Comparison of ENCODE assay signal across 16 cellular contexts in genomic region chr2:127485694-127486071, GRCh38. TPM values are rescaled to one million over a fixed set of nuclear protein-coding genes. Genes with fewer than 3 reads are reported as not detected.
A peak's percentile ranks its signal among the peaks of the same experiment; 100 is the strongest.
DNase-seq lines count a peak whose midpoint lies in the region; ATAC-seq and TF ChIP-seq lines count a peak whose summit lies in the region.
"Had no signal": no experiment of that assay in that cellular context is flagged by ENCODE, and none has a peak within 500 bp of the region (broad histone marks: within the 10 kb centered on the region; RNA-seq: fewer than 3 reads in every experiment).

No MANE protein-coding gene starts in this region.

- H3K9me3 ChIP-seq in BLaER1 (no peaks in the 10 kb centered on the region), lower lobe of right lung (no peaks in the 10 kb centered on the region), gastrocnemius medialis (no peaks in the 10 kb centered on the region)
- H3K9me3 ChIP-seq in CD4-positive, alpha-beta memory T cell (ENCODE audit: control insufficient read depth in 1 of 2, low read length in 2 of 2) = no peaks in the 10 kb centered on the region
- H3K9me3 ChIP-seq: SJSA1 had no signal

- H4K20me1 ChIP-seq in BLaER1 = peaks cover 56% of the 10 kb centered on the region

- intact Hi-C loops in CD4-positive, alpha-beta memory T cell (cut with micrococcal nuclease) = no loop called here
- intact Hi-C loops in activated B cell treated with CpG ODN at 0.5 μM for 24 hours (cut with micrococcal nuclease) = no loop called here
- intact Hi-C loops in lower lobe of right lung (cut with DNase I) = loop anchor here (10.0 kb wide), 1 partner anchor 161 kb away; no protein-coding TSS in a partner anchor
- intact Hi-C loops in gastrocnemius medialis (cut with DNase I; ENCODE audit: low total_unique reads) = no loop called here

- H3K4me1 Mint-ChIP-seq in CD4-positive, alpha-beta memory T cell = peaks cover 18 to 37% (median 30%) of the 10 kb centered on the region in 4 donors
- H3K4me1 Mint-ChIP-seq in activated B cell treated with CpG ODN at 0.5 μM for 24 hours = peaks cover 22% of the 10 kb centered on the region

- CTCF ChIA-PET in CD4-positive, alpha-beta memory T cell (lab: Charles Lee; ENCODE audit: partially characterized antibody) = no interaction called here
- CTCF ChIA-PET in activated B cell treated with CpG ODN at 0.5 μM for 24 hours (lab: Charles Lee) = no interaction called here

- H3K9ac ChIP-seq in BLaER1 = no peak overlapping the region

- no peak for TF ChIP-seq CTCF in activated B cell treated with CpG ODN at 0.5 μM for 24 hours (IDR thresholded peaks at IDR 0.05)
- no peak for TF ChIP-seq CTCF in lower lobe of right lung (IDR thresholded peaks at IDR 0.05)
- TF ChIP-seq CTCF in coronary artery (IDR thresholded peaks at IDR 0.05) = no peak
- no peak for TF ChIP-seq CTCF in gastrocnemius medialis (IDR thresholded peaks at IDR 0.05 in 4 of 5, conservative IDR thresholded peaks at IDR 0.05 in 1 of 5)

- H3K9me3 Mint-ChIP-seq in CD4-positive, alpha-beta memory T cell = no peaks in the 10 kb centered on the region
- no peaks in the 10 kb centered on the region for H3K9me3 Mint-ChIP-seq in activated B cell treated with CpG ODN at 0.5 μM for 24 hours

- peaks cover 58 to 84% of the 10 kb centered on the region in 2 donors for H3K36me3 Mint-ChIP-seq in CD4-positive, alpha-beta memory T cell
- peaks cover 90% of the 10 kb centered on the region for H3K36me3 Mint-ChIP-seq in activated B cell treated with CpG ODN at 0.5 μM for 24 hours (ENCODE audit: low read depth)

- peak overlapping the region; percentile 55 to 87 (median 73) for H3K27ac Mint-ChIP-seq in CD4-positive, alpha-beta memory T cell
- peak overlapping the region; percentile 53 for H3K27ac Mint-ChIP-seq in activated B cell treated with CpG ODN at 0.5 μM for 24 hours

- H3K27me3 ChIP-seq in BLaER1 = no peaks in the 10 kb centered on the region
- no peaks in the 10 kb centered on the region for H3K27me3 ChIP-seq in CD4-positive, alpha-beta memory T cell (ENCODE audit: insufficient read depth, low read length)
- H3K27me3 ChIP-seq in lower lobe of right lung (ENCODE audit: low read depth) = no peaks in the 10 kb centered on the region
- no peaks in the 10 kb centered on the region for H3K27me3 ChIP-seq in gastrocnemius medialis
- H3K27me3 ChIP-seq: SJSA1 had no signal

- DNase-seq in CD4-positive, alpha-beta memory T cell = no peak
- no peak for DNase-seq in activated B cell treated with CpG ODN at 0.5 μM for 24 hours
- no peak for DNase-seq in lower lobe of right lung
- DNase-seq in coronary artery (ENCODE audit: low spot score) = no peak
- DNase-seq in gastrocnemius medialis = no peak
- DNase-seq in NCI-H2029 (lab: John Stamatoyannopoulos, UW) = no peak
- DNase-seq: amniotic stem cell, C1 segment of cervical spinal cord, foreskin fibroblast, left ventricle myocardium superior, NCI-H2029 treated with DMSO at 0.1 percent for 48 hours, NCI-H524 treated with DMSO at 0.1 percent for 48 hours had no signal

- POLR2A ChIA-PET in CD4-positive, alpha-beta memory T cell (lab: Charles Lee; ENCODE audit: partially characterized antibody) = no interaction called here
- POLR2A ChIA-PET in activated B cell treated with CpG ODN at 0.5 μM for 24 hours (lab: Charles Lee) = no interaction called here

- no peak overlapping the region for H3K27ac ChIP-seq in BLaER1
- peak overlapping the region; percentile 43 for H3K27ac ChIP-seq in CD4-positive, alpha-beta memory T cell (ENCODE audit: low read depth, low read length)
- no peak overlapping the region for H3K27ac ChIP-seq in lower lobe of right lung
- H3K27ac ChIP-seq in coronary artery = no peak overlapping the region
- H3K27ac ChIP-seq in gastrocnemius medialis = no peak overlapping the region
- H3K27ac ChIP-seq: SJSA1 had no signal

- H3K4me2 ChIP-seq in BLaER1 = peak overlapping the region; percentile 18

- H3K36me3 ChIP-seq in BLaER1 = peaks cover 97% of the 10 kb centered on the region
- peaks cover 65% of the 10 kb centered on the region for H3K36me3 ChIP-seq in CD4-positive, alpha-beta memory T cell (ENCODE audit: insufficient read depth, low read length)
- peaks cover 98% of the 10 kb centered on the region for H3K36me3 ChIP-seq in lower lobe of right lung
- peaks cover 0 to 85% of the 10 kb centered on the region in 2 donors for H3K36me3 ChIP-seq in gastrocnemius medialis

- H3K4me3 Mint-ChIP-seq in CD4-positive, alpha-beta memory T cell = peak overlapping the region in 6 of 8 donors; percentile 11 to 74 (median 54)
- no peak overlapping the region for H3K4me3 Mint-ChIP-seq in activated B cell treated with CpG ODN at 0.5 μM for 24 hours

- ATAC-seq in activated B cell treated with CpG ODN at 0.5 μM for 24 hours (ENCODE audit: low read depth) (no peak), lower lobe of right lung (peak; percentile 43 to 48), gastrocnemius medialis (no peak), GM18870 (IDR thresholded peaks at IDR 0.05; ENCODE audit: unreplicated experiment) (no peak)
- ATAC-seq: left ventricle myocardium superior had no signal

- H3K4me3 ChIP-seq in BLaER1 = no peak overlapping the region
- H3K4me3 ChIP-seq in CD4-positive, alpha-beta memory T cell (ENCODE audit: low read length in 2 of 2) = no peak overlapping the region
- no peak overlapping the region for H3K4me3 ChIP-seq in lower lobe of right lung
- no peak overlapping the region for H3K4me3 ChIP-seq in coronary artery
- H3K4me3 ChIP-seq in gastrocnemius medialis = no peak overlapping the region
- H3K4me3 ChIP-seq: SJSA1 had no signal

- no peak for TF ChIP-seq POLR2A in gastrocnemius medialis (IDR thresholded peaks at IDR 0.05)

- in situ Hi-C loops in gastrocnemius medialis (cut with MboI; ENCODE audit: low sequenced_read_pairs in 4 of 4) = loop anchor here in 2 of 4 donors (10.0 to 25.0 kb wide), 2 partner anchors 148 to 151 kb away; no protein-coding TSS in a partner anchor

- no peaks in the 10 kb centered on the region for H3K27me3 Mint-ChIP-seq in CD4-positive, alpha-beta memory T cell
- no peaks in the 10 kb centered on the region for H3K27me3 Mint-ChIP-seq in activated B cell treated with CpG ODN at 0.5 μM for 24 hours

- H3K4me1 ChIP-seq in BLaER1 (peaks cover 16% of the 10 kb centered on the region), lower lobe of right lung (peaks cover 10% of the 10 kb centered on the region), gastrocnemius medialis (no peaks in the 10 kb centered on the region)
- peaks cover 24% of the 10 kb centered on the region for H3K4me1 ChIP-seq in CD4-positive, alpha-beta memory T cell (ENCODE audit: insufficient read depth, low read length)
- H3K4me1 ChIP-seq: SJSA1 had no signal

RNA-seq across cellular contexts. Expression of gene IWS1, which starts 40.6 kb away (rescaled TPM):
- 10 to 100 TPM; 55.2 to 59.7 TPM for total RNA-seq in CD4-positive, alpha-beta memory T cell
- 10 to 100 TPM in 1 of 2 donors, 1 to 10 TPM in 1; 4.4 to 39.6 TPM for polyA plus RNA-seq in CD4-positive, alpha-beta memory T cell
- total RNA-seq in activated B cell treated with CpG ODN at 0.5 μM for 24 hours (45.6 and 49.3 TPM in 2 replicates), lower lobe of right lung (36.7 TPM), gastrocnemius medialis (10 to 100 TPM; 50.5 to 77.0 (median 65.3) TPM)

RNA-seq across cellular contexts. Expression of gene MYO7B, which starts 49.8 kb away (rescaled TPM):
- not detected for total RNA-seq in CD4-positive, alpha-beta memory T cell
- not detected for polyA plus RNA-seq in CD4-positive, alpha-beta memory T cell
- 3.0 and 3.4 TPM in 2 replicates for total RNA-seq in activated B cell treated with CpG ODN at 0.5 μM for 24 hours
- 5.2 TPM for total RNA-seq in lower lobe of right lung
- under 1 TPM in 3 of 4 donors, not detected in 1; 0.07 to 0.83 (median 0.51) TPM for total RNA-seq in gastrocnemius medialis
- total RNA-seq: myocyte had no signal

Comparison
In these comparisons a context has a peak if more than half of its experiments do, and no peak if none do; other contexts are left out.
1. ATAC-seq: peak in lower lobe of right lung (2 of 2); none in activated B cell treated with CpG ODN at 0.5 μM for 24 hours (single experiment), gastrocnemius medialis (0 of 2) and GM18870 (single experiment).